ENCODE assay signal across 8 cellular contexts in genomic region chr1:58699011-58699762, GRCh38. TPM values are rescaled to one million over a fixed set of nuclear protein-coding genes. Genes with fewer than 3 reads are reported as not detected.
DNase-seq lines count a peak whose midpoint lies in the region; ATAC-seq and TF ChIP-seq lines count a peak whose summit lies in the region.

No MANE protein-coding gene starts in this region.

- CTCF ChIA-PET in activated naive CD4-positive, alpha-beta T cell treated with anti-CD3 and anti-CD28 coated beads for 36 hours (lab: Charles Lee) = interaction anchor here (1.6 kb wide), 1 partner anchor 11 kb away, joined by 10 read pairs; no protein-coding TSS in a partner anchor
- CTCF ChIA-PET in activated CD8-positive, alpha-beta T cell treated with anti-CD3 and anti-CD28 coated beads for 36 hours (lab: Charles Lee) = interaction anchor here (1.7 to 1.8 kb wide), 2 partner anchors 10 to 29 kb away, joined by 5 to 9 read pairs; no protein-coding TSS in a partner anchor

- H3K36me3 ChIP-seq in left ventricle myocardium inferior (peaks cover 10% of the 10 kb centered on the region), gastrocnemius medialis (peaks cover 0 to 10% of the 10 kb centered on the region in 2 donors)

- H3K9me3 ChIP-seq in left ventricle myocardium inferior (replicated peaks) = no peaks in the 10 kb centered on the region
- no peaks in the 10 kb centered on the region for H3K9me3 ChIP-seq in gastrocnemius medialis

- H3K4me1 Mint-ChIP-seq in activated naive CD4-positive, alpha-beta T cell treated with anti-CD3 and anti-CD28 coated beads for 36 hours (ENCODE audit: low read depth) = peaks cover 19% of the 10 kb centered on the region
- H3K4me1 Mint-ChIP-seq in activated CD8-positive, alpha-beta T cell treated with anti-CD3 and anti-CD28 coated beads for 36 hours (ENCODE audit: low read depth) = peaks cover 7% of the 10 kb centered on the region

- intact Hi-C loops in activated naive CD4-positive, alpha-beta T cell treated with anti-CD3 and anti-CD28 coated beads for 36 hours (cut with micrococcal nuclease) = no loop called here
- intact Hi-C loops in activated CD8-positive, alpha-beta T cell treated with anti-CD3 and anti-CD28 coated beads for 36 hours (cut with micrococcal nuclease) = no loop called here
- intact Hi-C loops in left ventricle myocardium inferior (cut with micrococcal nuclease) = no loop called here
- intact Hi-C loops in gastrocnemius medialis (cut with DNase I; ENCODE audit: low total_unique reads) = no loop called here

- no peak for TF ChIP-seq POLR2A in gastrocnemius medialis (IDR thresholded peaks at IDR 0.05)

- TF ChIP-seq CTCF in activated CD8-positive, alpha-beta T cell treated with anti-CD3 and anti-CD28 coated beads for 36 hours (IDR thresholded peaks at IDR 0.05) = no peak
- TF ChIP-seq CTCF in left ventricle myocardium inferior (IDR thresholded peaks at IDR 0.05; ENCODE audit: borderline replicate concordance) (no peak), gastrocnemius medialis (IDR thresholded peaks at IDR 0.05 in 4 of 5, conservative IDR thresholded peaks at IDR 0.05 in 1 of 5) (no peak)

- in situ Hi-C loops in gastrocnemius medialis (cut with MboI; ENCODE audit: low sequenced_read_pairs in 4 of 4) = no loop called here

- peaks cover 10% of the 10 kb centered on the region for H3K36me3 Mint-ChIP-seq in activated naive CD4-positive, alpha-beta T cell treated with anti-CD3 and anti-CD28 coated beads for 36 hours (ENCODE audit: low read depth)
- H3K36me3 Mint-ChIP-seq in activated CD8-positive, alpha-beta T cell treated with anti-CD3 and anti-CD28 coated beads for 36 hours (ENCODE audit: low read depth) = peaks cover 13% of the 10 kb centered on the region

- peaks cover 50% of the 10 kb centered on the region for H3K4me1 ChIP-seq in left ventricle myocardium inferior
- peaks cover 10 to 21% of the 10 kb centered on the region in 2 donors for H3K4me1 ChIP-seq in gastrocnemius medialis

- H3K27ac Mint-ChIP-seq in activated naive CD4-positive, alpha-beta T cell treated with anti-CD3 and anti-CD28 coated beads for 36 hours = peak overlapping the region; percentile 91
- peak overlapping the region; percentile 98 for H3K27ac Mint-ChIP-seq in activated CD8-positive, alpha-beta T cell treated with anti-CD3 and anti-CD28 coated beads for 36 hours

- H3K27me3 Mint-ChIP-seq in activated naive CD4-positive, alpha-beta T cell treated with anti-CD3 and anti-CD28 coated beads for 36 hours (ENCODE audit: low read depth) = no peaks in the 10 kb centered on the region
- H3K27me3 Mint-ChIP-seq in activated CD8-positive, alpha-beta T cell treated with anti-CD3 and anti-CD28 coated beads for 36 hours = no peaks in the 10 kb centered on the region

- H3K4me3 ChIP-seq in left ventricle myocardium inferior (peak overlapping the region; percentile 97), gastrocnemius medialis (peak overlapping the region; percentile 76 to 99 (median 79))

- POLR2A ChIA-PET in activated CD8-positive, alpha-beta T cell treated with anti-CD3 and anti-CD28 coated beads for 36 hours (lab: Charles Lee) = interaction anchor here (0.9 to 1.8 kb wide), 3 partner anchors 13 to 152 kb away, joined by 3 to 5 read pairs (median 4); partner anchors contain the start of gene OMA1

- H3K9me3 Mint-ChIP-seq in activated naive CD4-positive, alpha-beta T cell treated with anti-CD3 and anti-CD28 coated beads for 36 hours = no peaks in the 10 kb centered on the region
- H3K9me3 Mint-ChIP-seq in activated CD8-positive, alpha-beta T cell treated with anti-CD3 and anti-CD28 coated beads for 36 hours = no peaks in the 10 kb centered on the region

- H3K27me3 ChIP-seq in left ventricle myocardium inferior (ENCODE audit: low read depth) = no peaks in the 10 kb centered on the region
- H3K27me3 ChIP-seq in gastrocnemius medialis = no peaks in the 10 kb centered on the region

- H3K27ac ChIP-seq in left ventricle myocardium inferior (replicated peaks) (peak overlapping the region; percentile 91), gastrocnemius medialis (peak overlapping the region; percentile 81 to 90 (median 88))

- ATAC-seq in HG03135 (IDR thresholded peaks at IDR 0.05; ENCODE audit: unreplicated experiment) (peak; percentile 23), gastrocnemius medialis (peak; percentile 40 to 52)
- ATAC-seq in activated CD8-positive, alpha-beta T cell treated with anti-CD3 and anti-CD28 coated beads for 36 hours = peak; percentile 5

- peak overlapping the region; percentile 96 for H3K4me3 Mint-ChIP-seq in activated naive CD4-positive, alpha-beta T cell treated with anti-CD3 and anti-CD28 coated beads for 36 hours
- H3K4me3 Mint-ChIP-seq in activated CD8-positive, alpha-beta T cell treated with anti-CD3 and anti-CD28 coated beads for 36 hours = peak overlapping the region; percentile 89

- peak; percentile 17 for DNase-seq in activated naive CD4-positive, alpha-beta T cell treated with anti-CD3 and anti-CD28 coated beads for 36 hours
- DNase-seq in activated naive CD4-positive, alpha-beta T cell (lab: John Stamatoyannopoulos, UW) = no peak
- no peak for DNase-seq in activated CD8-positive, alpha-beta T cell treated with anti-CD3 and anti-CD28 coated beads for 36 hours
- DNase-seq in left ventricle myocardium inferior (no peak), gastrocnemius medialis (no peak), activated gamma-delta T cell (lab: John Stamatoyannopoulos, UW) (no peak), middle frontal gyrus (ENCODE audit: extremely low spot score, low spot score) (no peak)

RNA-seq across cellular contexts. Expression of gene MYSM1, which starts 0.7 kb away (rescaled TPM):
- 10 to 100 TPM; 27.8 to 28.7 TPM for total RNA-seq in activated naive CD4-positive, alpha-beta T cell treated with anti-CD3 and anti-CD28 coated beads for 36 hours
- total RNA-seq in activated CD8-positive, alpha-beta T cell treated with anti-CD3 and anti-CD28 coated beads for 36 hours = 10 to 100 TPM; 34.3 to 36.8 TPM
- 20.4 TPM for total RNA-seq in left ventricle myocardium inferior
- 10 to 100 TPM in 1 of 4 donors, 1 to 10 TPM in 3; 5.1 to 12.9 (median 6.0) TPM for total RNA-seq in gastrocnemius medialis
